ENCODE assay signal across 1 cellular context in genomic region chr17:66950886-66951604, GRCh38.
TF ChIP-seq lines count a peak whose summit lies in the region.

No MANE protein-coding gene starts in this region.

TF ChIP-seq in GM12878, 131 proteins besides CTCF, POLR2A, EP300 and RAD21 (continued from another document):
- TF ChIP-seq CHD1 (IDR thresholded peaks at IDR 0.05; ENCODE audit: low read depth, low read length): no peak
- no peak for TF ChIP-seq HDAC2 (IDR thresholded peaks at IDR 0.05)
- TF ChIP-seq BCLAF1 (IDR thresholded peaks at IDR 0.05): no peak
- TF ChIP-seq FOXK2 (IDR thresholded peaks at IDR 0.05): no peak
